Comparison of ENCODE assay signal across 19 cellular contexts in genomic region chr1:174828264-174828663, GRCh38.
"Had no signal": no experiment of that assay in that cellular context is flagged by ENCODE, and none has a peak within 500 bp of the region (broad histone marks: within the 10 kb centered on the region; RNA-seq: fewer than 3 reads in every experiment).

No MANE protein-coding gene starts in this region.

- H3K27me3 ChIP-seq: heart left ventricle, spleen, tibial artery, upper lobe of right lung, vagina had no signal

- H3K4me1 ChIP-seq: psoas muscle, spleen, tibial artery, upper lobe of right lung, vagina had no signal

- DNase-seq: effector memory CD4-positive, alpha-beta T cell; heart left ventricle; hippocampal formation; kidney glomerular epithelial cell; naive thymus-derived CD4-positive, alpha-beta T cell; nephron progenitor cell; psoas muscle; retina; spleen; stimulated activated CD4-positive, alpha-beta T cell treated with anti-CD3 and anti-CD28 coated beads, Interleukin-15, amount 100 ng/mL, for 24 hours; stimulated activated CD4-positive, alpha-beta T cell treated with anti-CD3 and anti-CD28 coated beads, Interleukin-1b, Interleukin-23, amount 100 ng/mL, for 48 hours; stimulated activated CD4-positive, alpha-beta T cell treated with anti-CD3 and anti-CD28 coated beads, Interleukin-4, amount 100 ng/mL, for 24 hours; stimulated activated naive CD4-positive, alpha-beta T cell treated with Interleukin-2 at 50 U/mL for 16 hours; tibial artery; upper lobe of right lung had no signal

- H3K27ac ChIP-seq: heart left ventricle, psoas muscle, spleen, tibial artery, upper lobe of right lung, vagina had no signal

- ATAC-seq: heart left ventricle; naive thymus-derived CD4-positive, alpha-beta T cell; psoas muscle; sciatic nerve; upper lobe of right lung had no signal

- FAIRE-seq: endometrium, frontal cortex had no signal
